Comparison of ENCODE assay signal across 23 cellular contexts in the genomic region with DNA sequence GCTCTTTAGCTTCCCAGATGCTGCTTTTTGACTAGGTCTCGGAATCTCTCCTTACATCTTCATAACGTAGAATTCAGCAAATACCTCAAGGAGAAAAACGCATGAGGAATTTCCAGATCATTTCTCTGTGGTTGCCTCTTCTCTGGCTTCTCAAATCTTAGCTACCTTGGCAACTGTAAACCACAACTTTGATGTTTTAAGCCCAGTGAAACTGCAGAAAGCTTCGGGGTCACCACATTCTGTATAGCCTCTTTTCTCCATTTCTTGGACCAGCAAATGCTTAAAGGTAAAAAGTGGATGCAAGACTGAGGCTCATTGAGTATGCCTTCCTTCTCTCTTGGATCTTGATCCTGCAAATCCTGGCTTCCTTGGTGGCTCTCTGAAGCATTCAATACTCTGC.
DNase-seq lines count a peak whose midpoint lies in the region; FAIRE-seq and TF ChIP-seq lines count a peak whose summit lies in the region.
"Had no signal": no experiment of that assay in that cellular context is flagged by ENCODE, and none has a peak within 500 bp of the region (broad histone marks: within the 10 kb centered on the region; RNA-seq: fewer than 3 reads in every experiment).

No MANE protein-coding gene starts in this region.

- POLR2A ChIA-PET in Caco-2 (lab: Charles Lee): no interaction called here

- H2BK15ac ChIP-seq in mesendoderm (replicated peaks; ENCODE audit: low read depth): no peak overlapping the region

- H3K4me3 ChIP-seq in MM.1S (ENCODE audit: low read length): no peak overlapping the region
- H3K4me3 ChIP-seq in mesendoderm (ENCODE audit: low read length): no peak overlapping the region
- no peak overlapping the region for H3K4me3 ChIP-seq in Caco-2 (ENCODE audit: low read depth, low read length)
- H3K4me3 ChIP-seq: BLaER1 had no signal

- intact Hi-C loops in Caco-2 (cut with micrococcal nuclease; ENCODE audit: unreplicated experiment): no loop called here

- no peak overlapping the region for H3K18ac ChIP-seq in mesendoderm (ENCODE audit: low read length)

- no peak overlapping the region for H2AFZ ChIP-seq in MM.1S (ENCODE audit: low read length)

- no peak overlapping the region for H4K5ac ChIP-seq in mesendoderm (ENCODE audit: low read length)

- H3K9me2 ChIP-seq in MM.1S (replicated peaks; ENCODE audit: insufficient read depth, low read length): no peaks in the 10 kb centered on the region

- no peak overlapping the region for H3K9ac ChIP-seq in MM.1S (ENCODE audit: low read length)
- no peak overlapping the region for H3K9ac ChIP-seq in mesendoderm (ENCODE audit: low read length)
- H3K9ac ChIP-seq: BLaER1 had no signal

- peak overlapping the region; percentile 22; the same call in 1 of the 2 replicates for H3K4me2 ChIP-seq in MM.1S (ENCODE audit: low read depth, low read length)
- no peak overlapping the region for H3K4me2 ChIP-seq in mesendoderm (ENCODE audit: low read length)
- H3K4me2 ChIP-seq: BLaER1 had no signal

- FAIRE-seq in GM12892 (lab: Jason Lieb, UNC): no peak
- FAIRE-seq: A204.1, D721Med, G401.6, GM12891, GM18507 had no signal

- no peak overlapping the region for H3K27ac Mint-ChIP-seq in Caco-2 (ENCODE audit: unreplicated experiment)
- H3K27ac Mint-ChIP-seq: CD14-positive monocyte; CD4-positive, alpha-beta memory T cell; CD4-positive, CD25-positive, alpha-beta regulatory T cell; CD8-positive, alpha-beta memory T cell had no signal

- CTCF ChIA-PET in Caco-2 (lab: Charles Lee): no interaction called here

- H3K4ac ChIP-seq in mesendoderm (ENCODE audit: low read depth, low read length): no peak overlapping the region

- no peak for TF ChIP-seq POLR2A in GM12892 (IDR thresholded peaks at IDR 0.05; ENCODE audit: low read depth, low read length)

- DNase-seq in MM.1S: peak; percentile 74
- no peak for DNase-seq in mesendoderm
- no peak for DNase-seq in stimulated activated CD4-positive, alpha-beta T cell treated with anti-CD3 and anti-CD28 coated beads, Interleukin-15, amount 100 ng/mL, for 24 hours
- no peak for DNase-seq in GM12892 (ENCODE audit: insufficient read length)
- DNase-seq in Caco-2: no peak
- DNase-seq: 8988T; ACHN; BE2C; C1 segment of cervical spinal cord; Calu3; CD4-positive, alpha-beta memory T cell; CD4-positive, CD25-positive, alpha-beta regulatory T cell; CD8-positive, alpha-beta memory T cell; COR-L47; DMS79 treated with DMSO at 0.1 percent for 48 hours; GF-D8 had no signal

- H3K9me3 ChIP-seq in MM.1S (replicated peaks; ENCODE audit: insufficient read depth, low read length) (no peaks in the 10 kb centered on the region), Caco-2 (no peaks in the 10 kb centered on the region)
- H3K9me3 ChIP-seq: BE2C, BLaER1 had no signal

- H3F3A ChIP-seq in MM.1S (ENCODE audit: insufficient read depth, low read length): peaks cover 7% of the 10 kb centered on the region; the same call in 1 of the 2 replicates

- peaks cover 10% of the 10 kb centered on the region for H3K27me3 Mint-ChIP-seq in Caco-2 (ENCODE audit: insufficient read depth, unreplicated experiment)

- TF ChIP-seq CTCF in MM.1S (IDR thresholded peaks at IDR 0.05; ENCODE audit: low read length): no peak
- TF ChIP-seq CTCF in Caco-2 (IDR thresholded peaks at IDR 0.05; ENCODE audit: insufficient read depth in 1 of 2, low read depth in 1 of 2, low read length in 1 of 2, severe bottlenecking in 1 of 2, unreplicated experiment in 1 of 2): no peak

- H3K9me3 Mint-ChIP-seq in Caco-2 (ENCODE audit: unreplicated experiment): no peaks in the 10 kb centered on the region
- H3K9me3 Mint-ChIP-seq: CD4-positive, alpha-beta memory T cell; CD8-positive, alpha-beta memory T cell had no signal

- H2BK120ac ChIP-seq in mesendoderm (ENCODE audit: low read depth, low read length): no peak overlapping the region

- no peak overlapping the region for H3K56ac ChIP-seq in mesendoderm (ENCODE audit: low read length)

- no peaks in the 10 kb centered on the region for H4K20me1 ChIP-seq in MM.1S (ENCODE audit: insufficient read depth, low read length)
- H4K20me1 ChIP-seq: BLaER1 had no signal

- no peak overlapping the region for H3K4me3 Mint-ChIP-seq in Caco-2 (ENCODE audit: unreplicated experiment)
- H3K4me3 Mint-ChIP-seq: CD14-positive monocyte; CD4-positive, alpha-beta memory T cell; CD4-positive, CD25-positive, alpha-beta regulatory T cell; CD8-positive, alpha-beta memory T cell had no signal

- no peak overlapping the region for H2BK5ac ChIP-seq in mesendoderm (ENCODE audit: low read length)

- H3K23ac ChIP-seq in mesendoderm (ENCODE audit: low read length): no peak overlapping the region

- no peaks in the 10 kb centered on the region for H3K79me1 ChIP-seq in mesendoderm (ENCODE audit: low read length)

- BruUV-seq in Caco-2 (replicated peaks; lab: Mats Ljungman, UMichigan): no TSS peak

- H3K27ac ChIP-seq in MM.1S (ENCODE audit: low read length) (no peak overlapping the region), mesendoderm (ENCODE audit: low read depth, low read length) (no peak overlapping the region)
- H3K27ac ChIP-seq: BLaER1 had no signal

- H3K4me1 ChIP-seq in MM.1S (ENCODE audit: low read length) (peaks cover 14% of the 10 kb centered on the region), mesendoderm (ENCODE audit: control insufficient read depth, low read depth, low read length) (no peaks in the 10 kb centered on the region), Caco-2 (no peaks in the 10 kb centered on the region)
- H3K4me1 ChIP-seq: BE2C, BLaER1 had no signal

- H2AK5ac ChIP-seq in mesendoderm (ENCODE audit: low read length): no peak overlapping the region

- H3K4me1 Mint-ChIP-seq in Caco-2 (ENCODE audit: low read depth, unreplicated experiment): no peaks in the 10 kb centered on the region
- H3K4me1 Mint-ChIP-seq: CD14-positive monocyte; CD4-positive, alpha-beta memory T cell; CD8-positive, alpha-beta memory T cell had no signal

- no peaks in the 10 kb centered on the region for H3K36me3 Mint-ChIP-seq in Caco-2 (ENCODE audit: insufficient read depth, unreplicated experiment)
- H3K36me3 Mint-ChIP-seq: CD14-positive monocyte; CD4-positive, alpha-beta memory T cell; CD4-positive, CD25-positive, alpha-beta regulatory T cell; CD8-positive, alpha-beta memory T cell had no signal

- H3K79me2 ChIP-seq in MM.1S (ENCODE audit: low read length) (no peaks in the 10 kb centered on the region), mesendoderm (ENCODE audit: control insufficient read depth, insufficient read depth, low read length) (no peaks in the 10 kb centered on the region)

- H3K27me3 ChIP-seq in MM.1S (replicated peaks; ENCODE audit: insufficient read depth, low read length) (no peaks in the 10 kb centered on the region; the same call in 1 of the 2 replicates), mesendoderm (ENCODE audit: insufficient read depth, low read length, poor library complexity) (no peaks in the 10 kb centered on the region), Caco-2 (replicated peaks; ENCODE audit: control insufficient read depth, insufficient read depth, low read length) (no peaks in the 10 kb centered on the region)
- H3K27me3 ChIP-seq: BE2C, BLaER1 had no signal

- WGBS in mesendoderm (ENCODE audit: extremely low coverage, insufficient coverage, low lambda C conversion rate): no CpG with 5 or more reads among the region's 4 CpGs

- peak overlapping the region; percentile 39 for H4K8ac ChIP-seq in mesendoderm (ENCODE audit: low read depth, low read length)

- H3K36me3 ChIP-seq in MM.1S (replicated peaks; ENCODE audit: insufficient read depth, low read length) (no peaks in the 10 kb centered on the region), mesendoderm (ENCODE audit: control insufficient read depth, insufficient read depth, low read length) (no peaks in the 10 kb centered on the region), Caco-2 (ENCODE audit: control insufficient read depth, insufficient read depth, low read length) (no peaks in the 10 kb centered on the region)
- H3K36me3 ChIP-seq: BE2C, BLaER1 had no signal
